ENCODE assay signal across 12 cellular contexts in genomic region chr3:120432105-120432860, GRCh38. TPM values are rescaled to one million over a fixed set of nuclear protein-coding genes. Genes with fewer than 3 reads are reported as not detected.
DNase-seq lines count a peak whose midpoint lies in the region; ATAC-seq and TF ChIP-seq lines count a peak whose summit lies in the region.
"Had no signal": no experiment of that assay in that cellular context is flagged by ENCODE, and none has a peak within 500 bp of the region (broad histone marks: within the 10 kb centered on the region; RNA-seq: fewer than 3 reads in every experiment).

No MANE protein-coding gene starts in this region.

- 95% methylated on average over 4 of the region's 4 CpGs; no CpG with 5 or more reads in 1 of the 2 experiments for WGBS in endodermal cell (ENCODE audit: insufficient coverage in 1 of 2, insufficient read length in 1 of 2), 2 experiments

- TF ChIP-seq RAD21 in Ishikawa (IDR thresholded peaks at IDR 0.05; ENCODE audit: low read depth) = no peak

- peaks cover 58% of the 10 kb centered on the region for H3K36me3 Mint-ChIP-seq in endodermal cell (ENCODE audit: low read depth)
- H3K36me3 Mint-ChIP-seq: stimulated activated memory B cell treated with anti-CD40 and anti-IgM and Interleukin-4, amounts not matched to agents 10 μg/mL and 1 μg/mL and 100 μg/mL, for 72 hours had no signal

- in situ Hi-C loops in GM13977 (cut with MboI; ENCODE audit: low pct_unique_long_range_greater_than_20kb, low sequenced_read_pairs, unreplicated experiment) = no loop called here

- no peaks in the 10 kb centered on the region for H3K27me3 Mint-ChIP-seq in endodermal cell (ENCODE audit: insufficient read depth)

- H3K27me3 ChIP-seq in endodermal cell (ENCODE audit: control insufficient read depth, insufficient read depth, low read length, poor library complexity, severe bottlenecking) (no peaks in the 10 kb centered on the region), lower lobe of right lung (ENCODE audit: low read depth) (no peaks in the 10 kb centered on the region), thoracic aorta (replicated peaks; ENCODE audit: insufficient read depth) (no peaks in the 10 kb centered on the region)
- H3K27me3 ChIP-seq: right lobe of liver had no signal

- H3K4me1 ChIP-seq in endodermal cell (ENCODE audit: control insufficient read depth, insufficient read depth, low read length) (peaks cover 10% of the 10 kb centered on the region), lower lobe of right lung (peaks cover 62% of the 10 kb centered on the region), thoracic aorta (ENCODE audit: control insufficient read depth in 1 of 2, low read depth in 2 of 2) (peaks cover 64 to 100% of the 10 kb centered on the region in 2 donors)

- ATAC-seq in lower lobe of right lung = peak; percentile 60 to 67
- no peak for ATAC-seq in thoracic aorta (ENCODE audit: insufficient number of reproducible peaks, low FRiP score, low read depth)
- ATAC-seq in HG03097 (IDR thresholded peaks at IDR 0.05; ENCODE audit: low FRiP score, unreplicated experiment) = no peak
- ATAC-seq: right lobe of liver; stimulated activated memory B cell treated with anti-CD40 and anti-IgM and Interleukin-4, amounts not matched to agents 10 μg/mL and 1 μg/mL and 100 μg/mL, for 72 hours had no signal

- H3K27ac Mint-ChIP-seq in endodermal cell = peak overlapping the region; percentile 82
- H3K27ac Mint-ChIP-seq: stimulated activated memory B cell treated with anti-CD40 and anti-IgM and Interleukin-4, amounts not matched to agents 10 μg/mL and 1 μg/mL and 100 μg/mL, for 72 hours had no signal

- no peaks in the 10 kb centered on the region for H3K9me3 ChIP-seq in endodermal cell (ENCODE audit: control insufficient read depth, low read length)
- H3K9me3 ChIP-seq in lower lobe of right lung = no peaks in the 10 kb centered on the region
- H3K9me3 ChIP-seq in thoracic aorta = no peaks in the 10 kb centered on the region
- H3K9me3 ChIP-seq: right lobe of liver had no signal

- intact Hi-C loops in lower lobe of right lung (cut with DNase I) = no loop called here

- peak; percentile 81 for DNase-seq in endodermal cell
- DNase-seq in lower lobe of right lung = no peak
- no peak for DNase-seq in thoracic aorta (ENCODE audit: low spot score)
- no peak for DNase-seq in amniotic stem cell (lab: John Stamatoyannopoulos, UW)
- no peak for DNase-seq in GM13977 (ENCODE audit: low spot score)
- DNase-seq in activated CD4-positive, alpha-beta T cell treated with anti-CD3 and anti-CD28 coated beads for 4 hours = no peak
- DNase-seq: activated CD4-positive, CD25-positive, alpha-beta regulatory T cell; NK-92 treated with Interleukin-12 subunit alpha and Interleukin-12 subunit beta, amount 100 ng/mL, for 24 hours; right lobe of liver had no signal

- H3K4me3 Mint-ChIP-seq in endodermal cell = no peak overlapping the region
- H3K4me3 Mint-ChIP-seq: stimulated activated memory B cell treated with anti-CD40 and anti-IgM and Interleukin-4, amounts not matched to agents 10 μg/mL and 1 μg/mL and 100 μg/mL, for 72 hours had no signal

- TF ChIP-seq EP300 in Ishikawa (IDR thresholded peaks at IDR 0.05; ENCODE audit: borderline replicate concordance) = peak; percentile 82

- H3K36me3 ChIP-seq in endodermal cell (ENCODE audit: control insufficient read depth, insufficient read depth, low read length) (peaks cover 33% of the 10 kb centered on the region), lower lobe of right lung (no peaks in the 10 kb centered on the region), thoracic aorta (no peaks in the 10 kb centered on the region)
- H3K36me3 ChIP-seq: right lobe of liver had no signal

- H3K27ac ChIP-seq in endodermal cell (ENCODE audit: low read depth, low read length) (peak overlapping the region; percentile 88), lower lobe of right lung (peak overlapping the region; percentile 66), thoracic aorta (peak overlapping the region; percentile 64 to 88)
- H3K27ac ChIP-seq: right lobe of liver had no signal

- no peak overlapping the region for H3K4me3 ChIP-seq in endodermal cell (ENCODE audit: low read length)
- no peak overlapping the region for H3K4me3 ChIP-seq in lower lobe of right lung
- peak overlapping the region; percentile 33 for H3K4me3 ChIP-seq in thoracic aorta
- H3K4me3 ChIP-seq: right lobe of liver had no signal

- no peaks in the 10 kb centered on the region for H3K9me3 Mint-ChIP-seq in endodermal cell
- H3K9me3 Mint-ChIP-seq: stimulated activated memory B cell treated with anti-CD40 and anti-IgM and Interleukin-4, amounts not matched to agents 10 μg/mL and 1 μg/mL and 100 μg/mL, for 72 hours had no signal

- peak overlapping the region; percentile 4 for H3K9ac ChIP-seq in endodermal cell (ENCODE audit: extremely low read depth, low read length, poor library complexity, severe bottlenecking)

- H3K4me1 Mint-ChIP-seq in endodermal cell = peaks cover 40% of the 10 kb centered on the region
- H3K4me1 Mint-ChIP-seq: stimulated activated memory B cell treated with anti-CD40 and anti-IgM and Interleukin-4, amounts not matched to agents 10 μg/mL and 1 μg/mL and 100 μg/mL, for 72 hours had no signal

- TF ChIP-seq CTCF in endodermal cell (conservative IDR thresholded peaks at IDR 0.05) = no peak
- no peak for TF ChIP-seq CTCF in lower lobe of right lung (IDR thresholded peaks at IDR 0.05)
- TF ChIP-seq CTCF in thoracic aorta (IDR thresholded peaks at IDR 0.05) = no peak
- no peak for TF ChIP-seq CTCF in GM13977 (IDR thresholded peaks at IDR 0.05; ENCODE audit: extremely low read depth, insufficient read depth, missing control alignments)

TF ChIP-seq in Ishikawa, 13 proteins besides CTCF, POLR2A, EP300 and RAD21:
- TF ChIP-seq NFIC (IDR thresholded peaks at IDR 0.05) (peak; percentile 3; the same call in 1 of the 2 replicates), MAX (IDR thresholded peaks at IDR 0.05) (peak; percentile 67; the same call in 1 of the 2 replicates), TAF1 (IDR thresholded peaks at IDR 0.05; ENCODE audit: low read depth) (no peak), YY1 (IDR thresholded peaks at IDR 0.05; ENCODE audit: low read depth) (no peak), USF1 (IDR thresholded peaks at IDR 0.05) (no peak), REST (IDR thresholded peaks at IDR 0.05; ENCODE audit: low read depth) (no peak), TEAD4 (IDR thresholded peaks at IDR 0.05) (peak; percentile 96), ZBTB7A (IDR thresholded peaks at IDR 0.05; ENCODE audit: low read depth) (no peak), FOXM1 (IDR thresholded peaks at IDR 0.05; ENCODE audit: borderline replicate concordance, low read depth) (peak; percentile 72; the same call in 1 of the 2 replicates), CEBPB (IDR thresholded peaks at IDR 0.05) (no peak), TCF12 (IDR thresholded peaks at IDR 0.05; ENCODE audit: low read depth) (no peak; the same call in 1 of the 2 replicates), CREB1 (IDR thresholded peaks at IDR 0.05; ENCODE audit: low read depth) (peak; percentile 36; the same call in 1 of the 2 replicates), EGR1 (IDR thresholded peaks at IDR 0.05) (no peak)
TF ChIP-seq in Ishikawa: peak in this region for 5.

RNA-seq across cellular contexts. Expression of gene FSTL1, which starts 18.5 kb away (rescaled TPM):
- total RNA-seq in endodermal cell = 100 to 1,000 TPM; 309 to 379 TPM
- polyA plus RNA-seq in endodermal cell (2013, experiment 1 of 2) = 346 TPM
- polyA plus RNA-seq in endodermal cell (2013, experiment 2 of 2) = 337 TPM
- total RNA-seq in lower lobe of right lung = 233 TPM
- 100 to 1,000 TPM; 601 to 687 TPM for total RNA-seq in thoracic aorta

Comparison
In these comparisons a context has a peak if more than half of its experiments do, and no peak if none do; other contexts are left out.
1. ATAC-seq: peak in lower lobe of right lung (2 of 2); none in thoracic aorta (single experiment) and HG03097 (single experiment).
2. Peak in every context shown above with its lines, with median percentiles within 50 percentile points of each other: H3K27ac ChIP-seq.